Comparison of ENCODE assay signal across 8 cellular contexts in the genomic region with DNA sequence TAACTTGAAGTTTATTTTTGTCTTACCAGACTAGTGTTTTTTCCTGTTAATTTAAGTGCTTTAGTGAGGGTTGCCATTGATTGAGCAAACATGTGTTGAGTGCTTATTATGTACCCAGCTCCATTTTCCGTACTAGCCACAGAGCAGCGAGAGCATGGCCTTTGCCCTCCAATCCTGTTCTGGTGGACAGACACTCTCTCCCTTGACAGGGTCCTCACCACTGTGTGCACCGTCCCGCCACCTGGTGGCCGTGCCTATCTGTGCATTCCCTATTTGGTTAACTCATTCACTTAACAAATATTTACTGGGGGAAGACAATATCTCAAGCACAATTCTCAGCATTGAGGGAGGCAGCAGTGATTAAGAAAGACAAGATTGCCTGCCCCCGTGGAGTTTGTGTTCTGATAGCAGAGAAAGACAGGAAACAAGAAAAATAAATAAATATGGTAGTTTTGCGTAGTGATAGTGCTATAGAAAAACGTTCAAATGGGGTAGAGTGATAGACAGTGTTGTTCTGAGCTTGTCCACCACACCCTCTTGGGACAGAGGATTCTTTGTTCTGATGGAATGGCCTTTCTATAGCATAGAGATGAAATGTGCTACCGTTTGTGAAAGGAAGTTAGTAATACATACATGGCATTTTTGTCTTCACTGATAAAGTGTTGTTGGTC. TPM values are rescaled to one million over a fixed set of nuclear protein-coding genes. Genes with fewer than 3 reads are reported as not detected.
A peak's percentile ranks its signal among the peaks of the same experiment; 100 is the strongest.
DNase-seq lines count a peak whose midpoint lies in the region; ATAC-seq, FAIRE-seq and TF ChIP-seq lines count a peak whose summit lies in the region.

No MANE protein-coding gene starts in this region.

- no peak overlapping the region for H3K27ac ChIP-seq in esophagus squamous epithelium
- no peak overlapping the region for H3K27ac ChIP-seq in neuronal stem cell (replicated peaks; ENCODE audit: low read length)

- H2BK5ac ChIP-seq in neuronal stem cell (ENCODE audit: low read length) = no peak overlapping the region

- H3K4me1 ChIP-seq in esophagus squamous epithelium = peaks cover 0 to 39% (median 2%) of the 10 kb centered on the region in 3 donors
- H3K4me1 ChIP-seq in neuronal stem cell (ENCODE audit: control insufficient read depth in 2 of 2, insufficient read depth in 1 of 2, low read depth in 1 of 2, low read length in 2 of 2) = no peaks in the 10 kb centered on the region

- H3K36me3 ChIP-seq in esophagus squamous epithelium (no peaks in the 10 kb centered on the region), neuronal stem cell (replicated peaks in 1 of 2; ENCODE audit: control insufficient read depth in 2 of 2, insufficient read depth in 2 of 2, low read length in 2 of 2) (no peaks in the 10 kb centered on the region)

- H3K9ac ChIP-seq in neuronal stem cell (ENCODE audit: low read depth, low read length, poor library complexity) = no peak overlapping the region

- H3K9me3 ChIP-seq in esophagus squamous epithelium = no peaks in the 10 kb centered on the region
- no peaks in the 10 kb centered on the region for H3K9me3 ChIP-seq in neuronal stem cell (replicated peaks in 1 of 2; ENCODE audit: control insufficient read depth in 2 of 2, insufficient read depth in 1 of 2, low read depth in 1 of 2, low read length in 2 of 2)

- H3K79me1 ChIP-seq in neuronal stem cell (ENCODE audit: low read depth, low read length) = no peaks in the 10 kb centered on the region

- H3K18ac ChIP-seq in neuronal stem cell (ENCODE audit: low read length) = no peak overlapping the region

- WGBS in esophagus squamous epithelium, 2 donors = 45 to 47% methylated on average over 8 to 9 of the region's 9 CpGs
- WGBS in neuronal stem cell (ENCODE audit: extremely low coverage in 2 of 2, insufficient read length in 2 of 2, insufficient replicate concordance in 1 of 2), 2 donors = 100% methylated on average over 2 of the region's 9 CpGs; no CpG with 5 or more reads in 1 of the 2 donors

- H3K36me3 Mint-ChIP-seq in activated CD4-positive, alpha-beta memory T cell treated with anti-CD3 and anti-CD28 coated beads, Interleukin-2, amount 10 ng/mL, durations not matched to agents 7 days and 5 days (ENCODE audit: low read depth) = no peaks in the 10 kb centered on the region

- no peak overlapping the region for H2BK12ac ChIP-seq in neuronal stem cell (ENCODE audit: low read length)

- H3K4me3 Mint-ChIP-seq in activated CD4-positive, alpha-beta memory T cell treated with anti-CD3 and anti-CD28 coated beads, Interleukin-2, amount 10 ng/mL, durations not matched to agents 7 days and 5 days = no peak overlapping the region

- H3K9me3 Mint-ChIP-seq in activated CD4-positive, alpha-beta memory T cell treated with anti-CD3 and anti-CD28 coated beads, Interleukin-2, amount 10 ng/mL, durations not matched to agents 7 days and 5 days = no peaks in the 10 kb centered on the region

- H3K27me3 ChIP-seq in esophagus squamous epithelium (no peaks in the 10 kb centered on the region), neuronal stem cell (ENCODE audit: control insufficient read depth in 3 of 3, insufficient read depth in 3 of 3, low read depth in 1 of 3, low read length in 3 of 3) (no peaks in the 10 kb centered on the region)

- no peak overlapping the region for H4K91ac ChIP-seq in neuronal stem cell (ENCODE audit: low read depth, low read length, poor library complexity)

- H2AK5ac ChIP-seq in neuronal stem cell (ENCODE audit: low read depth, low read length) = no peak overlapping the region

- no peak for FAIRE-seq in frontal cortex (lab: Jason Lieb, UNC)

- no peak overlapping the region for H3K4me2 ChIP-seq in neuronal stem cell (ENCODE audit: insufficient read depth, low read length, poor library complexity, severe bottlenecking)

- no peak for TF ChIP-seq POLR2A in esophagus squamous epithelium (IDR thresholded peaks at IDR 0.05)

- H2AFZ ChIP-seq in neuronal stem cell (ENCODE audit: low read length) = no peak overlapping the region

- no peak overlapping the region for H3K4ac ChIP-seq in neuronal stem cell (ENCODE audit: low read length)

- no peak overlapping the region for H3K23ac ChIP-seq in neuronal stem cell (ENCODE audit: low read depth, low read length, poor library complexity)

- peak; percentile 49 for DNase-seq in DMS153 treated with DMSO at 0.1 percent for 48 hours (lab: John Stamatoyannopoulos, UW; ENCODE audit: unreplicated experiment)
- peak; percentile 7 for DNase-seq in MV-4-11 (lab: John Stamatoyannopoulos, UW)
- DNase-seq in activated CD4-positive, alpha-beta memory T cell treated with anti-CD3 and anti-CD28 coated beads, Interleukin-2, amount 10 ng/mL, durations not matched to agents 7 days and 5 days = peak; percentile 61
- DNase-seq in esophagus squamous epithelium (lab: John Stamatoyannopoulos, UW) = no peak
- peak; percentile 56 for DNase-seq in neuronal stem cell (ENCODE audit: low spot score)
- no peak for DNase-seq in frontal cortex (ENCODE audit: low spot score in 2 of 2)
- no peak for DNase-seq in NCI-H2227 (lab: John Stamatoyannopoulos, UW; ENCODE audit: unreplicated experiment)

- CTCF ChIA-PET in activated CD4-positive, alpha-beta memory T cell treated with anti-CD3 and anti-CD28 coated beads, Interleukin-2, amount 10 ng/mL, durations not matched to agents 7 days and 5 days (lab: Charles Lee) = interaction anchor here (0.7 to 4.4 kb wide), 13 partner anchors 9 to 575 kb away, joined by 3 to 39 read pairs (median 4); no protein-coding TSS in a partner anchor

- no peak overlapping the region for H4K8ac ChIP-seq in neuronal stem cell (ENCODE audit: low read depth, low read length)

- no peak overlapping the region for H3K27ac Mint-ChIP-seq in activated CD4-positive, alpha-beta memory T cell treated with anti-CD3 and anti-CD28 coated beads, Interleukin-2, amount 10 ng/mL, durations not matched to agents 7 days and 5 days

- H2BK120ac ChIP-seq in neuronal stem cell (ENCODE audit: low read depth, low read length) = no peak overlapping the region

- H2BK15ac ChIP-seq in neuronal stem cell (ENCODE audit: low read length) = no peak overlapping the region

- peaks cover 28% of the 10 kb centered on the region for H3K4me1 Mint-ChIP-seq in activated CD4-positive, alpha-beta memory T cell treated with anti-CD3 and anti-CD28 coated beads, Interleukin-2, amount 10 ng/mL, durations not matched to agents 7 days and 5 days

- TF ChIP-seq CTCF in esophagus squamous epithelium (IDR thresholded peaks at IDR 0.05) = peak; percentile 70 to 78 (median 72)

- no peak overlapping the region for H3K14ac ChIP-seq in neuronal stem cell (ENCODE audit: low read length)

- intact Hi-C loops in esophagus squamous epithelium (cut with DNase I) = no loop called here

- H3K27me3 Mint-ChIP-seq in activated CD4-positive, alpha-beta memory T cell treated with anti-CD3 and anti-CD28 coated beads, Interleukin-2, amount 10 ng/mL, durations not matched to agents 7 days and 5 days = no peaks in the 10 kb centered on the region

- H3K4me3 ChIP-seq in esophagus squamous epithelium = no peak overlapping the region
- H3K4me3 ChIP-seq in neuronal stem cell (ENCODE audit: low read length in 2 of 2) = no peak overlapping the region

- ATAC-seq in GM21515 (IDR thresholded peaks at IDR 0.05; ENCODE audit: unreplicated experiment) = peak; percentile 77

- POLR2A ChIA-PET in activated CD4-positive, alpha-beta memory T cell treated with anti-CD3 and anti-CD28 coated beads, Interleukin-2, amount 10 ng/mL, durations not matched to agents 7 days and 5 days (lab: Charles Lee) = interaction anchor here (1.7 kb wide), 1 partner anchor 15 kb away, joined by 5 read pairs; no protein-coding TSS in a partner anchor

RNA-seq across cellular contexts. Expression of gene CDH13, which starts 13.0 kb away (rescaled TPM):
- not detected for total RNA-seq in activated CD4-positive, alpha-beta memory T cell treated with anti-CD3 and anti-CD28 coated beads, Interleukin-2, amount 10 ng/mL, durations not matched to agents 7 days and 5 days
- total RNA-seq in esophagus squamous epithelium (10 to 100 TPM in 3 of 4 donors, 1 to 10 TPM in 1; 6.9 to 31.9 (median 21.1) TPM), frontal cortex (25.7 TPM)
- polyA plus RNA-seq in neuronal stem cell (2013, experiment 1 of 2) = 1.0 TPM
- 0.75 TPM for polyA plus RNA-seq in neuronal stem cell (2013, experiment 2 of 2)

Comparison
In these comparisons a context has a peak if more than half of its experiments do, and no peak if none do; other contexts are left out.
1. DNase-seq: peak in DMS153 treated with DMSO at 0.1 percent for 48 hours (single experiment), MV-4-11 (single experiment), activated CD4-positive, alpha-beta memory T cell treated with anti-CD3 and anti-CD28 coated beads, Interleukin-2, amount 10 ng/mL, durations not matched to agents 7 days and 5 days (single experiment) and neuronal stem cell (single experiment); none in esophagus squamous epithelium (single experiment), frontal cortex (0 of 2) and NCI-H2227 (single experiment).
2. RNA of gene CDH13, which starts 13.0 kb away (total RNA-seq): 25.7 TPM in frontal cortex (single experiment) and 6.9 to 31.9 TPM in esophagus squamous epithelium; not detected in activated CD4-positive, alpha-beta memory T cell treated with anti-CD3 and anti-CD28 coated beads, Interleukin-2, amount 10 ng/mL, durations not matched to agents 7 days and 5 days; every median in the first group is over 4 times any median in the second.